In genomic region chr10:15196335-15196834, GRCh38 we compare ENCODE assay signal across 11 cellular contexts. TPM values are rescaled to one million over a fixed set of nuclear protein-coding genes. Genes with fewer than 3 reads are reported as not detected.
A peak's percentile ranks its signal among the peaks of the same experiment; 100 is the strongest.
DNase-seq lines count a peak whose midpoint lies in the region; ATAC-seq and TF ChIP-seq lines count a peak whose summit lies in the region.
"Had no signal": no experiment of that assay in that cellular context is flagged by ENCODE, and none has a peak within 500 bp of the region (broad histone marks: within the 10 kb centered on the region; RNA-seq: fewer than 3 reads in every experiment).

No MANE protein-coding gene starts in this region.

- H2BK12ac ChIP-seq in H9 (ENCODE audit: insufficient read length, low read depth, low read length) = no peak overlapping the region

- no peaks in the 10 kb centered on the region for H3K9me3 ChIP-seq in CD4-positive, CD25-positive, alpha-beta regulatory T cell (ENCODE audit: control insufficient read depth in 2 of 2, low read length in 2 of 2)
- no peaks in the 10 kb centered on the region for H3K9me3 ChIP-seq in H9 (ENCODE audit: control insufficient read depth, low read depth, low read length)

- no peak for TF ChIP-seq CTCF in H9 (conservative IDR thresholded peaks at IDR 0.05)

- H3K4me1 Mint-ChIP-seq in CD4-positive, CD25-positive, alpha-beta regulatory T cell = peaks cover 8 to 64% (median 22%) of the 10 kb centered on the region in 4 donors
- H3K4me1 Mint-ChIP-seq in H9 (peaks cover 19 to 25% of the 10 kb centered on the region in 2 experiments), naive B cell (no peaks in the 10 kb centered on the region)
- H3K4me1 Mint-ChIP-seq in central memory CD8-positive, alpha-beta T cell = peaks cover 19% of the 10 kb centered on the region

- H3K23ac ChIP-seq in H9 (ENCODE audit: insufficient read length, low read depth, low read length) = no peak overlapping the region

- no peaks in the 10 kb centered on the region for H3K27me3 ChIP-seq in CD4-positive, CD25-positive, alpha-beta regulatory T cell (ENCODE audit: control insufficient read depth, insufficient read depth, low read length)
- no peaks in the 10 kb centered on the region for H3K27me3 ChIP-seq in H9 (ENCODE audit: insufficient read depth, low read length)

- DNase-seq in CD4-positive, CD25-positive, alpha-beta regulatory T cell = no peak
- DNase-seq in H9 = peak; percentile 35
- no peak for DNase-seq in central memory CD8-positive, alpha-beta T cell (ENCODE audit: low spot score in 2 of 2)
- no peak for DNase-seq in naive B cell
- no peak for DNase-seq in LoVo (ENCODE audit: low spot score)
- DNase-seq: NCI-H146, SW 1271 had no signal

- no peak overlapping the region for H3K4ac ChIP-seq in H9 (ENCODE audit: low read depth, low read length)

- no peak overlapping the region for H3K18ac ChIP-seq in H9 (ENCODE audit: insufficient read length, low read depth, low read length)

- H2BK5ac ChIP-seq in H9 (ENCODE audit: insufficient read length, low read length) = no peak overlapping the region

- no peak overlapping the region for H4K5ac ChIP-seq in H9 (ENCODE audit: insufficient read length, low read depth, low read length)

- H3K27ac ChIP-seq in CD4-positive, CD25-positive, alpha-beta regulatory T cell (ENCODE audit: insufficient read depth, low read length, poor library complexity, severe bottlenecking) = peak overlapping the region; percentile 62
- no peak overlapping the region for H3K27ac ChIP-seq in H9 (ENCODE audit: insufficient read length, low read depth, low read length)

- ATAC-seq in CD4-positive, CD25-positive, alpha-beta regulatory T cell (ENCODE audit: low read depth in 2 of 2) = no peak
- ATAC-seq in central memory CD8-positive, alpha-beta T cell (replicated peaks; ENCODE audit: extremely low read depth, poor library complexity, severe bottlenecking) = no peak
- no peak for ATAC-seq in naive B cell (ENCODE audit: low read depth in 2 of 2)
- ATAC-seq in HG02759 (IDR thresholded peaks at IDR 0.05; ENCODE audit: unreplicated experiment) = no peak
- no peak for ATAC-seq in GM21381 (IDR thresholded peaks at IDR 0.05; ENCODE audit: unreplicated experiment)
- no peak for ATAC-seq in HG03442 (IDR thresholded peaks at IDR 0.05; ENCODE audit: unreplicated experiment)

- no peak overlapping the region for H3T11ph ChIP-seq in H9 (ENCODE audit: low read length)

- peaks cover 0 to 2% (median 0%) of the 10 kb centered on the region in 7 donors for H3K9me3 Mint-ChIP-seq in CD4-positive, CD25-positive, alpha-beta regulatory T cell
- H3K9me3 Mint-ChIP-seq in H9 (no peaks in the 10 kb centered on the region), naive B cell (peaks cover 0 to 2% (median 0%) of the 10 kb centered on the region in 7 donors)
- no peaks in the 10 kb centered on the region for H3K9me3 Mint-ChIP-seq in central memory CD8-positive, alpha-beta T cell

- H3K27ac Mint-ChIP-seq in CD4-positive, CD25-positive, alpha-beta regulatory T cell = peak overlapping the region; percentile 68 to 98 (median 88)
- H3K27ac Mint-ChIP-seq in H9 = peak overlapping the region in 2 of 3 experiments; percentile 10 to 50; a peak in 4 of 7 replicates
- peak overlapping the region; percentile 75 for H3K27ac Mint-ChIP-seq in central memory CD8-positive, alpha-beta T cell (ENCODE audit: low read depth)
- peak overlapping the region in 2 of 6 donors; percentile 54 to 92 for H3K27ac Mint-ChIP-seq in naive B cell

- H2BK120ac ChIP-seq in H9 (ENCODE audit: low read depth, low read length, poor library complexity, severe bottlenecking) = no peak overlapping the region

- H3K4me1 ChIP-seq in CD4-positive, CD25-positive, alpha-beta regulatory T cell (ENCODE audit: control insufficient read depth, insufficient read depth, low read length, poor library complexity, severe bottlenecking) = peaks cover 42% of the 10 kb centered on the region
- H3K4me1 ChIP-seq in H9 (ENCODE audit: insufficient read depth, low read length) = no peaks in the 10 kb centered on the region; the same call in 1 of the 2 replicates

- no peak overlapping the region for H3K56ac ChIP-seq in H9 (ENCODE audit: insufficient read length, low read depth, low read length)

- no peak overlapping the region for H4K8ac ChIP-seq in H9 (replicated peaks; ENCODE audit: insufficient read length, low read depth, low read length)

- no peak overlapping the region for H3K4me2 ChIP-seq in H9 (ENCODE audit: insufficient read depth, insufficient read length, low read length)

- peaks cover 4% of the 10 kb centered on the region for H3K27me3 Mint-ChIP-seq in CD4-positive, CD25-positive, alpha-beta regulatory T cell
- H3K27me3 Mint-ChIP-seq in H9 (ENCODE audit: low read depth) = no peaks in the 10 kb centered on the region
- H3K27me3 Mint-ChIP-seq in central memory CD8-positive, alpha-beta T cell = no peaks in the 10 kb centered on the region
- H3K27me3 Mint-ChIP-seq in naive B cell = peaks cover 11 to 24% (median 18%) of the 10 kb centered on the region in 3 donors

- H3K79me1 ChIP-seq in H9 (ENCODE audit: insufficient read depth, low read depth, low read length, poor library complexity, severe bottlenecking) = no peaks in the 10 kb centered on the region

- no peaks in the 10 kb centered on the region for H3K79me2 ChIP-seq in H9 (ENCODE audit: insufficient read depth, low read length)

- H3K9ac ChIP-seq in H9 (ENCODE audit: extremely low read depth, insufficient read length, low read length) = no peak overlapping the region

- no peaks in the 10 kb centered on the region for H3K36me3 Mint-ChIP-seq in CD4-positive, CD25-positive, alpha-beta regulatory T cell
- H3K36me3 Mint-ChIP-seq in H9 (ENCODE audit: insufficient read depth in 1 of 3, low read depth in 3 of 3) (no peaks in the 10 kb centered on the region; a peak in 1 of 7 replicates), naive B cell (peaks cover 0 to 3% of the 10 kb centered on the region in 2 donors)
- no peaks in the 10 kb centered on the region for H3K36me3 Mint-ChIP-seq in central memory CD8-positive, alpha-beta T cell (ENCODE audit: insufficient read depth)
- H3K36me3 Mint-ChIP-seq: CD14-positive monocyte had no signal

- no peak overlapping the region for H4K91ac ChIP-seq in H9 (ENCODE audit: insufficient read length, low read depth, low read length)

- no peak overlapping the region for H3K14ac ChIP-seq in H9 (ENCODE audit: insufficient read depth, low read length)

- peak overlapping the region; percentile 19 for H3K4me3 ChIP-seq in CD4-positive, CD25-positive, alpha-beta regulatory T cell (ENCODE audit: low read depth, low read length)

- no peaks in the 10 kb centered on the region for H3K36me3 ChIP-seq in CD4-positive, CD25-positive, alpha-beta regulatory T cell (ENCODE audit: control insufficient read depth, insufficient read depth, low read length)

- H2BK20ac ChIP-seq in H9 (ENCODE audit: low read depth, low read length, poor library complexity, severe bottlenecking) = no peak overlapping the region

- no peak overlapping the region for H2BK15ac ChIP-seq in H9 (ENCODE audit: low read depth, low read length)

- no peak overlapping the region for H2AK5ac ChIP-seq in H9 (ENCODE audit: insufficient read length, low read length)

- peak overlapping the region in 3 of 4 donors; percentile 19 to 65 (median 33) for H3K4me3 Mint-ChIP-seq in CD4-positive, CD25-positive, alpha-beta regulatory T cell
- H3K4me3 Mint-ChIP-seq in H9 (peak overlapping the region in 1 of 2 experiments; percentile 52; a peak in 2 of 5 replicates), naive B cell (peak overlapping the region in 6 of 8 donors; percentile 5 to 87 (median 61))
- H3K4me3 Mint-ChIP-seq in central memory CD8-positive, alpha-beta T cell = peak overlapping the region; percentile 38

- H4K20me1 ChIP-seq in H9 (ENCODE audit: control insufficient read depth, insufficient read depth, insufficient read length) = no peaks in the 10 kb centered on the region

- no CpG with 5 or more reads among the region's 6 CpGs for WGBS in H9 (ENCODE audit: extremely low coverage, insufficient read length, low lambda C conversion rate)

- no peak overlapping the region for H2AFZ ChIP-seq in H9 (ENCODE audit: low read length)

- H3K23me2 ChIP-seq in H9 (ENCODE audit: insufficient read length, low read depth, low read length, poor library complexity, severe bottlenecking) = no peaks in the 10 kb centered on the region

RNA-seq across cellular contexts. Expression of gene NMT2, which starts 27.9 kb away (rescaled TPM):
- total RNA-seq in CD4-positive, CD25-positive, alpha-beta regulatory T cell = 47.8 TPM
- 10 to 100 TPM; 37.1 to 50.3 (median 43.4) TPM for polyA plus RNA-seq in CD4-positive, CD25-positive, alpha-beta regulatory T cell
- 11.8 and 12.2 TPM in 2 replicates for total RNA-seq in H9 (2021)
- polyA plus RNA-seq in naive B cell (ENCODE audit: low read depth in 6 of 6) = 1 to 10 TPM; 3.7 to 7.3 (median 5.4) TPM
